In the genomic region with DNA sequence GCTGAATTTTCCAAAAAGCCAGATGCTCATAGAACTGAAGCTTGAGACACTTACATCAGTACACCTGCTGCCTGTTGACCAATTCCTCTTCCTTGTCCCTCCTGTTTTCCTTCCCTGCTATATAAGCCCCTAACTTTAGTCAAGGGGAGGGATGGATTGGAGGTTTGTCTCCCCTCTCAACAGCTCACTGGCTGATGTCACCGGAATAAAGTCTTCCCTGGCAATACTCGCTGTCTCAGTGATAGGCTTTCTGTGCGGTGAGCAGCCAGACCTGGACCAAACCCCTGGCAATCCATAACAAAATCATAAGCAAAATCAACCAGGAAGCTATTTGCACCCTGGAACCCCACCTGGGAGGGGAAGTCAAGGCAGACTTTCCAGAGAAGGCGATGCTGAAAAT, we compare ENCODE assay signal across 16 cellular contexts. TPM values are rescaled to one million over a fixed set of nuclear protein-coding genes. Genes with fewer than 3 reads are reported as not detected.
A peak's percentile ranks its signal among the peaks of the same experiment; 100 is the strongest.
DNase-seq lines count a peak whose midpoint lies in the region; ATAC-seq, FAIRE-seq and TF ChIP-seq lines count a peak whose summit lies in the region.
"Had no signal": no experiment of that assay in that cellular context is flagged by ENCODE, and none has a peak within 500 bp of the region (broad histone marks: within the 10 kb centered on the region; RNA-seq: fewer than 3 reads in every experiment).

No MANE protein-coding gene starts in this region.

- peak overlapping the region; percentile 62 for H3K4me3 Mint-ChIP-seq in activated T-cell treated with anti-CD3 and anti-CD28 coated beads, Interleukin-2, amount 50 U/mL, for 24 hours

- H3K4me1 ChIP-seq in HEK293 (ENCODE audit: control insufficient read depth, insufficient read depth, low read length) (no peaks in the 10 kb centered on the region), GM12878 (ENCODE audit: control insufficient read depth, insufficient read depth, low read length) (peaks cover 58% of the 10 kb centered on the region), parathyroid adenoma (no peaks in the 10 kb centered on the region)

- RAD21 ChIA-PET in GM12878 (lab: Charles Lee; ENCODE audit: unreplicated experiment) = interaction anchor here (0.7 to 2.5 kb wide), 5 partner anchors 13 to 155 kb away, joined by 3 to 8 read pairs (median 4); no protein-coding TSS in a partner anchor

- TF ChIP-seq POLR2A in GM12878 (IDR thresholded peaks at IDR 0.05; ENCODE audit: low read depth, low read length) = no peak

- TF ChIP-seq RAD21 in GM12878 (IDR thresholded peaks at IDR 0.05; ENCODE audit: insufficient read depth, low read depth, low read length) = no peak

- no peaks in the 10 kb centered on the region for H4K20me1 ChIP-seq in GM12878 (ENCODE audit: control insufficient read depth, insufficient read depth)

- TF ChIP-seq CTCF in HEK293 (tag by site-specific recombination; IDR thresholded peaks at IDR 0.05) (no peak), GM12878 (IDR thresholded peaks at IDR 0.05 in 2 of 3, conservative IDR thresholded peaks at IDR 0.05 in 1 of 3; ENCODE audit: control insufficient read depth in 2 of 3, extremely low read depth in 1 of 3, insufficient read depth in 1 of 3, low read depth in 3 of 3, low read length in 3 of 3) (no peak), parathyroid adenoma (IDR thresholded peaks at IDR 0.05) (no peak)

- intact Hi-C loops in GM12878 (cut with micrococcal nuclease; ENCODE audit: unreplicated experiment) = loop anchor here (10.0 kb wide), 2 partner anchors 208 to 678 kb away; partner anchors contain the start of genes NRF1 and TSPAN33

- no peak overlapping the region for H3K27ac ChIP-seq in HEK293 (ENCODE audit: extremely low read depth, low read depth, low read length)
- peak overlapping the region; percentile 96 for H3K27ac ChIP-seq in GM12878 (ENCODE audit: control insufficient read depth, insufficient read depth)
- no peak overlapping the region for H3K27ac ChIP-seq in parathyroid adenoma

- H3K4me3 ChIP-seq in HEK293 (ENCODE audit: low read depth, low read length) = no peak overlapping the region
- H3K4me3 ChIP-seq in GM12878 = peak overlapping the region; percentile 82
- H3K4me3 ChIP-seq in parathyroid adenoma (ENCODE audit: low read depth, low read length) = no peak overlapping the region

- SMC1A ChIA-PET in GM12878 (lab: Charles Lee; ENCODE audit: uncharacterized antibody, unreplicated experiment) = interaction anchor here (0.7 to 3.1 kb wide), 10 partner anchors 16 to 155 kb away, joined by 3 to 11 read pairs (median 4); no protein-coding TSS in a partner anchor

- H3K9me3 ChIP-seq in HEK293 (ENCODE audit: control insufficient read depth, insufficient read depth, low read depth, low read length) = no peaks in the 10 kb centered on the region
- H3K9me3 ChIP-seq in GM12878 (replicated peaks; ENCODE audit: control insufficient read depth, insufficient read depth, low read length) = no peaks in the 10 kb centered on the region
- no peaks in the 10 kb centered on the region for H3K9me3 ChIP-seq in parathyroid adenoma (ENCODE audit: control insufficient read depth, low read length)
- H3K9me3 ChIP-seq: left ventricle myocardium inferior, transverse colon had no signal

- ATAC-seq in GM12878 = no peak
- ATAC-seq in GM18858 (IDR thresholded peaks at IDR 0.05; ENCODE audit: unreplicated experiment) = no peak

- peak overlapping the region; percentile 98 for H3K4me2 ChIP-seq in GM12878 (ENCODE audit: control insufficient read depth, insufficient read depth)
- H3K4me2 ChIP-seq in parathyroid adenoma (ENCODE audit: low read length) = no peak overlapping the region

- WGBS in GM12878 (ENCODE audit: insufficient coverage, insufficient replicate concordance, low lambda C conversion rate, missing lambda C conversion rate) = 73% methylated on average over 4 of the region's 4 CpGs

- H3K79me2 ChIP-seq in GM12878 (ENCODE audit: control insufficient read depth, insufficient read depth, low read length) (peaks cover 79% of the 10 kb centered on the region), parathyroid adenoma (no peaks in the 10 kb centered on the region)

- H2AFZ ChIP-seq in GM12878 (ENCODE audit: control insufficient read depth, low read depth, low read length) (no peak overlapping the region), parathyroid adenoma (peak overlapping the region; percentile 86)

- H3K36me3 ChIP-seq in HEK293 (ENCODE audit: control insufficient read depth in 2 of 2, insufficient read depth in 1 of 2, low read length in 2 of 2) (no peaks in the 10 kb centered on the region), GM12878 (ENCODE audit: control insufficient read depth in 2 of 2, insufficient read depth in 2 of 2, low read length in 1 of 2) (no peaks in the 10 kb centered on the region), parathyroid adenoma (ENCODE audit: control insufficient read depth, insufficient read depth, low read length) (no peaks in the 10 kb centered on the region)
- H3K36me3 ChIP-seq: left ventricle myocardium inferior, transverse colon had no signal

- CTCF ChIA-PET in HEK293 (lab: Yijun Ruan, JAX) = interaction anchor here (0.7 to 1.2 kb wide), 2 partner anchors 110 to 154 kb away, joined by 4 read pairs; no protein-coding TSS in a partner anchor
- CTCF ChIA-PET in GM12878 (lab: Yijun Ruan, JAX) = interaction anchor here (1.1 to 2.4 kb wide), 6 partner anchors 22 to 155 kb away, joined by 3 to 10 read pairs (median 4); no protein-coding TSS in a partner anchor

- no peaks in the 10 kb centered on the region for H3K27me3 ChIP-seq in GM12878 (replicated peaks in 1 of 2; ENCODE audit: control insufficient read depth in 2 of 2, insufficient read depth in 2 of 2, low read length in 1 of 2)
- H3K27me3 ChIP-seq in parathyroid adenoma (ENCODE audit: control insufficient read depth, insufficient read depth, low read length) = no peaks in the 10 kb centered on the region

- FAIRE-seq in GM12878 (lab: Jason Lieb, UNC) = no peak

- POLR2A ChIA-PET in HEK293 (lab: Yijun Ruan, JAX) (interaction anchor here (0.6 kb wide), 1 partner anchor 1413 kb away, joined by 4 read pairs; no protein-coding TSS in a partner anchor), GM12878 (lab: Charles Lee) (interaction anchor here (0.6 to 2.3 kb wide), 9 partner anchors 22 to 200 kb away, joined by 3 to 7 read pairs (median 3); no protein-coding TSS in a partner anchor)

- no peaks in the 10 kb centered on the region for H3K36me3 Mint-ChIP-seq in activated T-cell treated with anti-CD3 and anti-CD28 coated beads, Interleukin-2, amount 50 U/mL, for 24 hours (ENCODE audit: low read depth)

- DNase-seq in activated T-cell treated with anti-CD3 and anti-CD28 coated beads, Interleukin-2, amount 50 U/mL, for 24 hours = no peak
- DNase-seq in activated T-cell treated with anti-CD3 and anti-CD28 coated beads, Interleukin-2, amount 50 U/mL, for 1 hour = no peak
- no peak for DNase-seq in GM12878 (ENCODE audit: low read depth, low spot score)
- DNase-seq in middle frontal gyrus (ENCODE audit: extremely low spot score, low spot score) = no peak
- no peak for DNase-seq in AG08396 (ENCODE audit: low spot score)
- DNase-seq: activated effector memory CD4-positive, alpha-beta T cell treated with Interleukin-2 at 50 U/mL for 16 hours; central memory CD4-positive, alpha-beta T cell; left ventricle myocardium inferior; NCI-H2081 treated with DMSO at 0.1 percent for 48 hours; NCI-H774; SHP77 treated with DMSO at 0.1 percent for 48 hours; transverse colon had no signal

- TSS peak; percentile 39 for BruUV-seq in GM12878 (replicated peaks; lab: Mats Ljungman, UMichigan)

- TF ChIP-seq EP300 in GM12878 (IDR thresholded peaks at IDR 0.05; ENCODE audit: borderline replicate concordance in 1 of 2, control insufficient read depth in 1 of 2, low read depth in 2 of 2, low read length in 2 of 2) = no peak

- H3K9me3 Mint-ChIP-seq in activated T-cell treated with anti-CD3 and anti-CD28 coated beads, Interleukin-2, amount 50 U/mL, for 24 hours = no peaks in the 10 kb centered on the region

- peaks cover 45% of the 10 kb centered on the region for H3K4me1 Mint-ChIP-seq in activated T-cell treated with anti-CD3 and anti-CD28 coated beads, Interleukin-2, amount 50 U/mL, for 24 hours (ENCODE audit: low read depth)

- no peak overlapping the region for H3K27ac Mint-ChIP-seq in activated T-cell treated with anti-CD3 and anti-CD28 coated beads, Interleukin-2, amount 50 U/mL, for 24 hours

- H3K27me3 Mint-ChIP-seq in activated T-cell treated with anti-CD3 and anti-CD28 coated beads, Interleukin-2, amount 50 U/mL, for 24 hours = peaks cover 42% of the 10 kb centered on the region

- in situ Hi-C loops in GM12878 (cut with MboI) = no loop called here

- H3K9ac ChIP-seq in GM12878 (ENCODE audit: control insufficient read depth, insufficient read depth, low read length) = peak overlapping the region; percentile 97
- H3K9ac ChIP-seq in parathyroid adenoma = no peak overlapping the region

RNA-seq across cellular contexts. Expression of gene IRF5, which starts 0.9 kb away (rescaled TPM):
- total RNA-seq in GM12878 (2013; cell fraction: nucleolus; rRNA removed) = 65.7 and 75.1 TPM in 2 replicates
- total RNA-seq in GM12878 (2014; rRNA removed) (81.7 and 90.0 TPM in 2 replicates), GM12878 (2014; rRNA removed; fragmentation: Illumina TruSeq; extraction: Trizol) (33.9 and 36.5 TPM in 2 replicates), GM12878 (2021) (74.6 and 74.9 TPM in 2 replicates)
- 26.5 TPM for polyA plus RNA-seq in GM12878 (2011; ENCODE audit: low read depth)
- polyA plus RNA-seq in GM12878 (2011; rRNA removed) (31.5 and 55.1 TPM in 2 replicates), GM12878 (2014; fragmentation: Illumina TruSeq; extraction: Trizol) (23.2 and 39.7 TPM in 2 replicates), GM12878 (2014; fragmentation: Nextera tagmentation; extraction: Ambion mirVana) (1 to 10 TPM; 5.4 to 8.9 TPM), GM12878 (2014; rRNA removed) (68.3 and 71.5 TPM in 2 replicates), GM12878 (2016; fragmentation: Nextera tagmentation; extraction: Ambion mirVana) (10 to 100 TPM; 84.1 to 90.3 TPM)
- polyA plus RNA-seq in GM12878 (2011; cell fraction: cytosol; rRNA removed) = 56.7 and 79.4 TPM in 2 replicates
- 213 and 230 TPM in 2 replicates for polyA plus RNA-seq in GM12878 (2011; cell fraction: nucleus; rRNA removed)
- 45.6 and 55.1 TPM in 2 replicates for polyA plus RNA-seq in GM12878 (2012)
- 49.2 and 83.0 TPM in 2 replicates for polyA minus RNA-seq in GM12878 (2011; rRNA and poly(A)+ RNA removed)
- polyA minus RNA-seq in GM12878 (2011; cell fraction: cytosol; rRNA and poly(A)+ RNA removed) = 43.8 and 50.8 TPM in 2 replicates
- 46.4 and 73.5 TPM in 2 replicates for polyA minus RNA-seq in GM12878 (2011; cell fraction: nucleus; rRNA and poly(A)+ RNA removed)

RNA-seq across cellular contexts. Expression of gene KCP, which starts 26.3 kb away (rescaled TPM):
- total RNA-seq in GM12878 (2013; cell fraction: nucleolus; rRNA removed) = 6.2 and 7.5 TPM in 2 replicates
- 2.9 and 4.2 TPM in 2 replicates for total RNA-seq in GM12878 (2014; rRNA removed)
- total RNA-seq in GM12878 (2014; rRNA removed; fragmentation: Illumina TruSeq; extraction: Trizol) = 1.1 and 1.4 TPM in 2 replicates
- 5.6 and 7.8 TPM in 2 replicates for total RNA-seq in GM12878 (2021)
- 1.4 TPM for polyA plus RNA-seq in GM12878 (2011; ENCODE audit: low read depth)
- polyA plus RNA-seq in GM12878 (2011; rRNA removed) = 0.45 and 0.76 TPM in 2 replicates
- polyA plus RNA-seq in GM12878 (2011; cell fraction: cytosol; rRNA removed) = 1.0 and 1.9 TPM in 2 replicates
- polyA plus RNA-seq in GM12878 (2011; cell fraction: nucleus; rRNA removed) = 17.7 and 21.9 TPM in 2 replicates
- polyA plus RNA-seq in GM12878 (2012) = 2.9 and 3.4 TPM in 2 replicates
- polyA plus RNA-seq in GM12878 (2014; fragmentation: Illumina TruSeq; extraction: Trizol) = 0.48 and 1.0 TPM in 2 replicates
- under 1 TPM; 0.05 to 0.35 TPM for polyA plus RNA-seq in GM12878 (2014; fragmentation: Nextera tagmentation; extraction: Ambion mirVana)
- 6.0 and 7.6 TPM in 2 replicates for polyA plus RNA-seq in GM12878 (2014; rRNA removed)
- polyA plus RNA-seq in GM12878 (2016; fragmentation: Nextera tagmentation; extraction: Ambion mirVana) = 1 to 10 TPM; 4.0 to 4.3 TPM
- polyA minus RNA-seq in GM12878 (2011; rRNA and poly(A)+ RNA removed) = 1.1 and 2.2 TPM in 2 replicates
- polyA minus RNA-seq in GM12878 (2011; cell fraction: cytosol; rRNA and poly(A)+ RNA removed) = 0.21 and 1.5 TPM in 2 replicates
- 3.5 and 6.1 TPM in 2 replicates for polyA minus RNA-seq in GM12878 (2011; cell fraction: nucleus; rRNA and poly(A)+ RNA removed)
- total RNA-seq: M059J had no signal
